ENCODE assay signal across 10 cellular contexts in genomic region chr22:38455530-38456271, GRCh38. TPM values are rescaled to one million over a fixed set of nuclear protein-coding genes. Genes with fewer than 3 reads are reported as not detected.
DNase-seq lines count a peak whose midpoint lies in the region; ATAC-seq, FAIRE-seq and TF ChIP-seq lines count a peak whose summit lies in the region.
"Had no signal": no experiment of that assay in that cellular context is flagged by ENCODE, and none has a peak within 500 bp of the region (broad histone marks: within the 10 kb centered on the region; RNA-seq: fewer than 3 reads in every experiment).

No MANE protein-coding gene starts in this region.

- no peak for TF ChIP-seq POLR2A in spleen (IDR thresholded peaks at IDR 0.05)

- peaks cover 0 to 98% (median 68%) of the 10 kb centered on the region in 7 donors for H3K27me3 ChIP-seq in spleen (replicated peaks in 1 of 7)

- TF ChIP-seq CTCF in spleen (IDR thresholded peaks at IDR 0.05 in 8 of 11, conservative IDR thresholded peaks at IDR 0.05 in 3 of 11) (no peak), D721Med (IDR thresholded peaks at IDR 0.05; ENCODE audit: insufficient read depth, missing control alignments) (no peak)

- intact Hi-C loops in left cardiac atrium (cut with DNase I): loop anchor here in 1 of 2 donors (5.0 kb wide), 1 partner anchor 43 kb away; no protein-coding TSS in a partner anchor
- intact Hi-C loops in spleen (cut with DNase I; ENCODE audit: low total_unique reads): no loop called here

- ATAC-seq in left cardiac atrium (peak; percentile 1 to 8), HG02798 (IDR thresholded peaks at IDR 0.05; ENCODE audit: poor library complexity, unreplicated experiment) (no peak)

- H3K36me3 ChIP-seq in spleen: no peaks in the 10 kb centered on the region

- H3K9me3 ChIP-seq in spleen: no peaks in the 10 kb centered on the region

- no peak overlapping the region for H3K27ac ChIP-seq in spleen

- peak overlapping the region in 6 of 8 donors; percentile 23 to 71 (median 40) for H3K4me3 ChIP-seq in spleen

- DNase-seq in NCI-H2196 treated with DMSO at 0.1 percent for 48 hours (lab: John Stamatoyannopoulos, UW; ENCODE audit: unreplicated experiment) (peak; percentile 2), NCI-H2196 (lab: John Stamatoyannopoulos, UW; ENCODE audit: unreplicated experiment) (no peak), SK-N-DZ (ENCODE audit: low spot score) (peak; percentile 62), left cardiac atrium (peak; percentile 50), spleen (no peak), NCI-H187 (lab: John Stamatoyannopoulos, UW) (no peak), D721Med (ENCODE audit: insufficient read length, low spot score) (no peak)
- DNase-seq: CD4-positive, CD25-positive, alpha-beta regulatory T cell had no signal

- no peak for FAIRE-seq in D721Med (lab: Jason Lieb, UNC)
- FAIRE-seq: TTC549 had no signal

- 1 to 5% (median 1%) methylated on average over 45 to 90 of the region's 90 CpGs for WGBS in spleen, 5 donors

- peaks cover 0 to 24% (median 19%) of the 10 kb centered on the region in 6 donors for H3K4me1 ChIP-seq in spleen

RNA-seq across cellular contexts. Expression of gene KCNJ4, which starts 0.7 kb away (rescaled TPM):
- polyA plus RNA-seq in SK-N-DZ (2014; cell fraction: cytosol; rRNA removed): 0.27 and 0.30 TPM in 2 replicates
- not detected in 2 replicates for polyA plus RNA-seq in SK-N-DZ (2014; cell fraction: nucleus; rRNA removed)
- 10 to 100 TPM in 1 of 2 donors, 1 to 10 TPM in 1; 7.2 to 15.9 TPM for total RNA-seq in left cardiac atrium
- not detected for total RNA-seq in spleen
- not detected for polyA plus RNA-seq in spleen
- total RNA-seq: CD4-positive, CD25-positive, alpha-beta regulatory T cell had no signal
- polyA plus RNA-seq: CD4-positive, CD25-positive, alpha-beta regulatory T cell had no signal

RNA-seq across cellular contexts. Expression of gene KDELR3, which starts 12.2 kb away (rescaled TPM):
- 0.34 and 2.2 TPM in 2 replicates for polyA plus RNA-seq in SK-N-DZ (2014; cell fraction: cytosol; rRNA removed)
- polyA plus RNA-seq in SK-N-DZ (2014; cell fraction: nucleus; rRNA removed): not detected in 2 replicates
- 10 to 100 TPM in 1 of 2 donors, 1 to 10 TPM in 1; 9.2 to 10.1 TPM for total RNA-seq in left cardiac atrium
- 1 to 10 TPM; 1.5 to 4.9 (median 3.1) TPM for total RNA-seq in spleen
- polyA plus RNA-seq in spleen: 1 to 10 TPM in 2 of 3 donors, under 1 TPM in 1; 1.00 to 3.1 (median 1.2) TPM
- total RNA-seq: CD4-positive, CD25-positive, alpha-beta regulatory T cell had no signal

RNA-seq across cellular contexts. Expression of gene DDX17, which starts 50.4 kb away (rescaled TPM):
- 407 and 486 TPM in 2 replicates for polyA plus RNA-seq in SK-N-DZ (2014; cell fraction: cytosol; rRNA removed)
- polyA plus RNA-seq in SK-N-DZ (2014; cell fraction: nucleus; rRNA removed): 996 and 1,586 TPM in 2 replicates
- total RNA-seq in left cardiac atrium: 100 to 1,000 TPM; 209 to 220 TPM
- 100 to 1,000 TPM; 579 to 818 (median 658) TPM for total RNA-seq in spleen
- 100 to 1,000 TPM; 150 to 224 (median 204) TPM for polyA plus RNA-seq in spleen

Comparison
In these comparisons a context has a peak if more than half of its experiments do, and no peak if none do; other contexts are left out.
1. DNase-seq: peak in NCI-H2196 treated with DMSO at 0.1 percent for 48 hours (single experiment), SK-N-DZ (single experiment) and left cardiac atrium (single experiment); none in NCI-H2196 (single experiment), spleen (single experiment), NCI-H187 (0 of 2) and D721Med (single experiment).
2. RNA of gene KCNJ4, which starts 0.7 kb away (total RNA-seq): 7.2 to 15.9 TPM in left cardiac atrium; not detected in spleen; every median in the first group is over 4 times any median in the second.